ENCODE assay signal across 8 cellular contexts in the genomic region with DNA sequence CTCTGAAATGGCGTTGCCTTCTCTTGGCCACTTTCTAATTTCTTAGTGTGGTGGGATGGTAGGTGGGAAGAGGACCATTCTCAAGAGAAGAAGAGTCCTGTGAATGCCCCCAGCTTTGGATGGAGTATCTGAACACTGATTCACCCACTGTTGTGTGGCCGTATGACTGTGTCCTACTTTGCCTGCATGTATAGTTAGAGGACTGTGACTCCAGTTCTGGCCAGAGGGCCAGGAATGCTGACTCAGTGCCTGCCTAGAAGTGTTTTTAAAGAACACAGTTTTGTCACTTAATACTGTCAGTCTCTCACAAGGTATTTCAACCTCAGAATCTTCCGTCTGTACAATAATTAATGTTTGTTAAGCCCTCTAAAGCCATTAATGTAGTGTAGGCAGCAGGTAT. TPM values are rescaled to one million over a fixed set of nuclear protein-coding genes. Genes with fewer than 3 reads are reported as not detected.
A peak's percentile ranks its signal among the peaks of the same experiment; 100 is the strongest.
DNase-seq lines count a peak whose midpoint lies in the region; ATAC-seq and TF ChIP-seq lines count a peak whose summit lies in the region.

No MANE protein-coding gene starts in this region.

- H3K9me3 ChIP-seq in heart right ventricle (no peaks in the 10 kb centered on the region), right atrium auricular region (no peaks in the 10 kb centered on the region), tibial artery (no peaks in the 10 kb centered on the region)

- intact Hi-C loops in heart right ventricle (cut with DNase I) (loop anchor here in 2 of 10 donors (10.0 kb wide), 1 partner anchor 400 kb away; no protein-coding TSS in a partner anchor), tibial artery (cut with DNase I; ENCODE audit: low total_unique reads) (no loop called here)

- peak overlapping the region; percentile 94 for H3K27ac Mint-ChIP-seq in activated naive CD8-positive, alpha-beta T cell treated with anti-CD3 and anti-CD28 coated beads, Interleukin-2, amount 50 U/mL, for 24 hours

- H3K27me3 ChIP-seq in heart right ventricle (no peaks in the 10 kb centered on the region), right atrium auricular region (no peaks in the 10 kb centered on the region), tibial artery (no peaks in the 10 kb centered on the region)

- TF ChIP-seq CTCF in heart right ventricle (IDR thresholded peaks at IDR 0.05) (no peak), right atrium auricular region (IDR thresholded peaks at IDR 0.05) (no peak), tibial artery (IDR thresholded peaks at IDR 0.05) (no peak)

- H3K27me3 Mint-ChIP-seq in activated naive CD8-positive, alpha-beta T cell treated with anti-CD3 and anti-CD28 coated beads, Interleukin-2, amount 50 U/mL, for 24 hours: no peaks in the 10 kb centered on the region

- H3K4me3 ChIP-seq in heart right ventricle (peak overlapping the region in 8 of 10 donors; percentile 10 to 99 (median 96)), right atrium auricular region (peak overlapping the region in 1 of 2 donors; percentile 15), tibial artery (peak overlapping the region; percentile 79 to 83)

- peaks cover 52% of the 10 kb centered on the region for H3K36me3 Mint-ChIP-seq in activated naive CD8-positive, alpha-beta T cell treated with anti-CD3 and anti-CD28 coated beads, Interleukin-2, amount 50 U/mL, for 24 hours (ENCODE audit: low read depth)

- peaks cover 38% of the 10 kb centered on the region for H3K4me1 Mint-ChIP-seq in activated naive CD8-positive, alpha-beta T cell treated with anti-CD3 and anti-CD28 coated beads, Interleukin-2, amount 50 U/mL, for 24 hours

- H3K27ac ChIP-seq in heart right ventricle (peak overlapping the region in 6 of 10 donors; percentile 20 to 99 (median 95)), right atrium auricular region (peak overlapping the region in 1 of 2 donors; percentile 95), tibial artery (peak overlapping the region in 1 of 2 donors; percentile 89)

- peaks cover 0 to 60% (median 32%) of the 10 kb centered on the region in 9 donors for H3K36me3 ChIP-seq in heart right ventricle
- H3K36me3 ChIP-seq in right atrium auricular region: peaks cover 42% of the 10 kb centered on the region
- peaks cover 25 to 39% (median 37%) of the 10 kb centered on the region in 3 donors for H3K36me3 ChIP-seq in tibial artery

- WGBS in heart right ventricle, 2 donors: 54% methylated on average over 3 of the region's 3 CpGs

- ATAC-seq in heart right ventricle (no peak), HG02870 (IDR thresholded peaks at IDR 0.05; ENCODE audit: unreplicated experiment) (no peak), HG03442 (IDR thresholded peaks at IDR 0.05; ENCODE audit: unreplicated experiment) (no peak)
- ATAC-seq in activated naive CD8-positive, alpha-beta T cell treated with anti-CD3 and anti-CD28 coated beads, Interleukin-2, amount 50 U/mL, for 24 hours: no peak

- no peak for DNase-seq in heart right ventricle
- no peak for DNase-seq in right atrium auricular region (ENCODE audit: low spot score)
- DNase-seq in activated naive CD8-positive, alpha-beta T cell treated with anti-CD3 and anti-CD28 coated beads, Interleukin-2, amount 50 U/mL, for 24 hours: no peak
- DNase-seq in kidney glomerular epithelial cell (lab: John Stamatoyannopoulos, UW): peak; percentile 3
- DNase-seq in tibial artery: no peak
- DNase-seq in NCI-H1694 (lab: John Stamatoyannopoulos, UW): no peak

- H3K4me3 Mint-ChIP-seq in activated naive CD8-positive, alpha-beta T cell treated with anti-CD3 and anti-CD28 coated beads, Interleukin-2, amount 50 U/mL, for 24 hours: peak overlapping the region; percentile 94

- peaks cover 18 to 50% (median 40%) of the 10 kb centered on the region in 9 donors for H3K4me1 ChIP-seq in heart right ventricle
- H3K4me1 ChIP-seq in right atrium auricular region: peaks cover 0 to 35% of the 10 kb centered on the region in 2 donors
- peaks cover 0 to 36% (median 30%) of the 10 kb centered on the region in 4 donors for H3K4me1 ChIP-seq in tibial artery

- no peaks in the 10 kb centered on the region for H3K9me3 Mint-ChIP-seq in activated naive CD8-positive, alpha-beta T cell treated with anti-CD3 and anti-CD28 coated beads, Interleukin-2, amount 50 U/mL, for 24 hours

RNA-seq across cellular contexts. Expression of a gene that starts 2.1 kb away (rescaled TPM):
- total RNA-seq in heart right ventricle (100 to 1,000 TPM in 1 of 10 donors, 10 to 100 TPM in 9; 54.8 to 111 (median 62.1) TPM), right atrium auricular region (100 to 1,000 TPM in 1 of 2 donors, 10 to 100 TPM in 1; 74.5 to 109 TPM)
- 100 to 1,000 TPM in 1 of 2 donors, 10 to 100 TPM in 1; 41.0 to 131 TPM for polyA plus RNA-seq in heart right ventricle
